ENCODE assay signal across 19 cellular contexts in the genomic region with DNA sequence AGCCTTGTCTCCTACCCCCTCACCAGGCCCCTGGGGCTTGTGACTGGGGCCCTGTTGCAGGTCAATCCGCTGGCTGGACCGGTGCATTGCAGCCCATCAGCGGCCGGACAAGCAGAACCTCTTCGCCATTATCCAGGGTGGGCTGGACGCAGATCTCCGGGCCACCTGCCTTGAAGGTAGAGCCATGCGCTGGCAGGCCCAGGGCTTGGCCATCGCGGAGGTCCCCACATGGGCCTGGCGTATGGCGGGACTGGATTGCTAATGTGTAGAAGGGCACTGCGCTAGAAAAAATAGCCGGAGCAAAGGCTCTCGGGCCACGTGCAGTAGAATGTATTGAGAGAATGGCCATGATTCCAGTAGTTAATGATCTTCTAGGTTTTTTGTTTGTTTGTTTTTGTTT.
"Had no signal": no experiment of that assay in that cellular context is flagged by ENCODE, and none has a peak within 500 bp of the region (broad histone marks: within the 10 kb centered on the region; RNA-seq: fewer than 3 reads in every experiment).

No MANE protein-coding gene starts in this region.

- H3K27ac ChIP-seq: coronary artery, dorsolateral prefrontal cortex, esophagus squamous epithelium, gastrocnemius medialis, heart right ventricle, left lung, lower lobe of right lung had no signal

- H3K27me3 ChIP-seq: dorsolateral prefrontal cortex, esophagus squamous epithelium, gastrocnemius medialis, heart right ventricle, left lung had no signal

- H3K9me3 ChIP-seq: esophagus squamous epithelium, gastrocnemius medialis, heart right ventricle, left lung, lower lobe of right lung had no signal

- DNase-seq: dermis blood vessel endothelial cell; dorsolateral prefrontal cortex; effector CD4-positive, alpha-beta T cell; effector memory CD4-positive, alpha-beta T cell; esophagus squamous epithelium; foreskin fibroblast; foreskin melanocyte; gastrocnemius medialis; glutamatergic neuron; head of caudate nucleus; heart right ventricle; hippocampal formation; left cardiac atrium; left lung; left ventricle myocardium superior; lower lobe of right lung; mesendoderm; midbrain had no signal

- H3K4me1 ChIP-seq: lower lobe of right lung had no signal

- H3K4me3 ChIP-seq: coronary artery, dorsolateral prefrontal cortex, esophagus squamous epithelium, gastrocnemius medialis, heart right ventricle, left lung, lower lobe of right lung had no signal

- ATAC-seq: gastrocnemius medialis, left cardiac atrium, left lung, left ventricle myocardium superior had no signal
